Comparison of ENCODE assay signal across 9 cellular contexts in the genomic region with DNA sequence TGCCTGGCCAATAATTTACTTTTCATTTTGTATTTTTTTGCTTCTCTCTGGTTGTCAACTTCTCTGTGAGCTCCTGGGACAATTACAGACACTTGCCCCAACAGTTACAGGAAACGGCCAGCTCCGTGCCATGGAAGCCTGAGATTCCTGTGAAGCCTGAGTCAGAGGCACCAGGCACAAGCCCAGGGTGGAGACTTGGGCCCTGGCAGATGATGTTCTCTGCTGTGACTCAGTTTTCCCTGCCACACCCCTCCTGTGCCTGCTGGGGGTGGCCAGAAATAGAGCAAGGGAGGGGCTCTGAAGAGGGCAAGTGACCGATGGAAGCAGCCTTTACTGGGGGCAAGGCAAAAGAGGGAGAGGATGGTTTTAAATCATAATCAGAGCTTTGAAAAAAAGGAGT. TPM values are rescaled to one million over a fixed set of nuclear protein-coding genes. Genes with fewer than 3 reads are reported as not detected.
DNase-seq lines count a peak whose midpoint lies in the region; ATAC-seq, FAIRE-seq and TF ChIP-seq lines count a peak whose summit lies in the region.
"Had no signal": no experiment of that assay in that cellular context is flagged by ENCODE, and none has a peak within 500 bp of the region (broad histone marks: within the 10 kb centered on the region; RNA-seq: fewer than 3 reads in every experiment).

No MANE protein-coding gene starts in this region.

- H3K9me3 ChIP-seq in keratinocyte (ENCODE audit: control insufficient read depth, low read depth, low read length): no peaks in the 10 kb centered on the region
- H3K9me3 ChIP-seq in subcutaneous abdominal adipose tissue (ENCODE audit: control insufficient read depth in 5 of 5, low read length in 5 of 5): no peaks in the 10 kb centered on the region

- H3K4me3 ChIP-seq in bronchial epithelial cell (ENCODE audit: low read depth, low read length) (no peak overlapping the region), keratinocyte (ENCODE audit: control insufficient read depth in 2 of 3, extremely low read depth in 1 of 3, insufficient read depth in 2 of 3, low read depth in 1 of 3, low read length in 3 of 3) (no peak overlapping the region), subcutaneous abdominal adipose tissue (ENCODE audit: low read depth in 1 of 5, low read length in 5 of 5) (no peak overlapping the region)

- no peaks in the 10 kb centered on the region for H3K9me3 Mint-ChIP-seq in stimulated activated naive B cell treated with anti-CD40 and anti-IgM and Interleukin-4, amounts not matched to agents 10 μg/mL and 1 μg/mL and 100 μg/mL, for 72 hours

- no peak overlapping the region for H3K4me3 Mint-ChIP-seq in stimulated activated naive B cell treated with anti-CD40 and anti-IgM and Interleukin-4, amounts not matched to agents 10 μg/mL and 1 μg/mL and 100 μg/mL, for 72 hours

- no peak for ATAC-seq in HG03095 (IDR thresholded peaks at IDR 0.05; ENCODE audit: unreplicated experiment)
- no peak for ATAC-seq in stimulated activated naive B cell treated with anti-CD40 and anti-IgM and Interleukin-4, amounts not matched to agents 10 μg/mL and 1 μg/mL and 100 μg/mL, for 72 hours (replicated peaks)

- peaks cover 45% of the 10 kb centered on the region for H3K79me2 ChIP-seq in keratinocyte (ENCODE audit: control insufficient read depth, insufficient read depth, low read length)

- H3K27ac Mint-ChIP-seq in stimulated activated naive B cell treated with anti-CD40 and anti-IgM and Interleukin-4, amounts not matched to agents 10 μg/mL and 1 μg/mL and 100 μg/mL, for 72 hours: no peak overlapping the region

- H3K4me1 ChIP-seq in keratinocyte (ENCODE audit: control insufficient read depth, extremely low read depth, insufficient read depth, low read length) (peaks cover 33% of the 10 kb centered on the region), subcutaneous abdominal adipose tissue (ENCODE audit: control insufficient read depth in 5 of 5, insufficient read depth in 5 of 5, low read length in 5 of 5) (peaks cover 2 to 25% (median 19%) of the 10 kb centered on the region in 5 donors)

- no peaks in the 10 kb centered on the region for H3K9me1 ChIP-seq in keratinocyte (ENCODE audit: control insufficient read depth, extremely low read depth, insufficient read depth, low read length)

- H2AFZ ChIP-seq in keratinocyte (ENCODE audit: control insufficient read depth, low read length): no peak overlapping the region

- dilution Hi-C loops in keratinocyte (cut with MboI; ENCODE audit: extremely low pct_ligation_motif_present, low sequenced_read_pairs): no loop called here

- no peaks in the 10 kb centered on the region for H3K27me3 Mint-ChIP-seq in stimulated activated naive B cell treated with anti-CD40 and anti-IgM and Interleukin-4, amounts not matched to agents 10 μg/mL and 1 μg/mL and 100 μg/mL, for 72 hours

- H3K27ac ChIP-seq in keratinocyte (ENCODE audit: control insufficient read depth, insufficient read depth, low read length) (peak overlapping the region; percentile 73), subcutaneous abdominal adipose tissue (ENCODE audit: low read depth, low read length) (peak overlapping the region; percentile 37)
- H3K27ac ChIP-seq: HL-60 had no signal

- H3K36me3 Mint-ChIP-seq in stimulated activated naive B cell treated with anti-CD40 and anti-IgM and Interleukin-4, amounts not matched to agents 10 μg/mL and 1 μg/mL and 100 μg/mL, for 72 hours: peaks cover 21 to 40% of the 10 kb centered on the region in 2 donors

- no peaks in the 10 kb centered on the region for H4K20me1 ChIP-seq in keratinocyte (ENCODE audit: control insufficient read depth, extremely low read depth, insufficient read depth, low read length)

- H3K9ac ChIP-seq in keratinocyte (ENCODE audit: control insufficient read depth, extremely low read depth, insufficient read depth, low read length) (peak overlapping the region; percentile 60), subcutaneous abdominal adipose tissue (ENCODE audit: low read length in 5 of 5) (no peak overlapping the region)

- peak overlapping the region; percentile 52 for H3K4me2 ChIP-seq in keratinocyte (ENCODE audit: control insufficient read depth, extremely low read depth, insufficient read depth, low read depth, low read length)

- H3K36me3 ChIP-seq in bronchial epithelial cell (ENCODE audit: control insufficient read depth, insufficient read depth, low read length) (peaks cover 24% of the 10 kb centered on the region), keratinocyte (ENCODE audit: control insufficient read depth in 2 of 2, extremely low read depth in 1 of 2, insufficient read depth in 2 of 2, low read length in 2 of 2) (peaks cover 19 to 24% of the 10 kb centered on the region in 2 experiments), subcutaneous abdominal adipose tissue (ENCODE audit: control insufficient read depth in 5 of 5, insufficient read depth in 5 of 5, low read length in 5 of 5) (peaks cover 0 to 54% (median 51%) of the 10 kb centered on the region in 5 donors)

- peaks cover 8 to 15% of the 10 kb centered on the region in 2 donors for H3K4me1 Mint-ChIP-seq in stimulated activated naive B cell treated with anti-CD40 and anti-IgM and Interleukin-4, amounts not matched to agents 10 μg/mL and 1 μg/mL and 100 μg/mL, for 72 hours

- no peak for TF ChIP-seq CTCF in bronchial epithelial cell (IDR thresholded peaks at IDR 0.05; ENCODE audit: insufficient read depth, low read length, severe bottlenecking)
- no peak for TF ChIP-seq CTCF in keratinocyte (optimal IDR thresholded peaks at IDR 0.05 in 1 of 3, IDR thresholded peaks at IDR 0.05 in 1 of 3, conservative IDR thresholded peaks at IDR 0.05 in 1 of 3; ENCODE audit: extremely low read depth in 1 of 3, insufficient read depth in 2 of 3, low read length in 3 of 3)

- no peaks in the 10 kb centered on the region for H3K27me3 ChIP-seq in bronchial epithelial cell (ENCODE audit: control insufficient read depth, insufficient read depth, low read length)
- H3K27me3 ChIP-seq in keratinocyte (ENCODE audit: control insufficient read depth, extremely low read depth, insufficient read depth, low read length): no peaks in the 10 kb centered on the region
- no peaks in the 10 kb centered on the region for H3K27me3 ChIP-seq in subcutaneous abdominal adipose tissue (ENCODE audit: control insufficient read depth in 5 of 5, insufficient read depth in 4 of 5, low read length in 5 of 5)

- FAIRE-seq in bronchial epithelial cell (lab: Jason Lieb, UNC) (peak; percentile 95), keratinocyte (lab: Jason Lieb, UNC) (peak; percentile 92)

- DNase-seq in HS-5 (ENCODE audit: low read depth) (peak; percentile 87), bronchial epithelial cell (ENCODE audit: low read depth) (peak; percentile 93), keratinocyte (ENCODE audit: low read depth, low spot score) (peak; percentile 84), NCI-H524 (lab: John Stamatoyannopoulos, UW) (no peak)
- no peak for DNase-seq in stimulated activated naive B cell treated with anti-CD40 and anti-IgM and Interleukin-4, amounts not matched to agents 10 μg/mL and 1 μg/mL and 100 μg/mL, for 72 hours
- DNase-seq: NK-92 treated with Interleukin-12 subunit alpha and Interleukin-12 subunit beta, amount 100 ng/mL, for 24 hours had no signal

RNA-seq across cellular contexts. Expression of gene ATP5MGL, which starts 4.9 kb away (rescaled TPM):
- 0.26 and 1.1 TPM in 2 replicates for total RNA-seq in bronchial epithelial cell
- polyA plus RNA-seq in keratinocyte: not detected in 3 replicates
- 0.46 TPM for polyA plus RNA-seq in keratinocyte (2011; ENCODE audit: low read depth)
- polyA plus RNA-seq in keratinocyte (2011; cell fraction: cytosol; rRNA removed): 0.14 TPM in 1 of 2 replicates, not detected in the other
- polyA plus RNA-seq in keratinocyte (2011; cell fraction: nucleus; rRNA removed): 0.22 and 0.28 TPM in 2 replicates
- not detected in 2 replicates for polyA plus RNA-seq in keratinocyte (2012; ENCODE audit: low replicate concordance)
- 0.33 to 2.7 TPM in 2 of 3 replicates, not detected in the other for polyA minus RNA-seq in keratinocyte
- not detected for polyA minus RNA-seq in keratinocyte (2011; cell fraction: cytosol; rRNA and poly(A)+ RNA removed)
- 0.63 TPM in 1 of 2 replicates, not detected in the other for polyA minus RNA-seq in keratinocyte (2011; cell fraction: nucleus; rRNA and poly(A)+ RNA removed)

RNA-seq across cellular contexts. Expression of gene CYB5R3, which starts 13.7 kb away (rescaled TPM):
- total RNA-seq in bronchial epithelial cell: 9.0 and 16.4 TPM in 2 replicates
- 92.3 to 130 TPM (median 102 TPM) in 3 replicates for polyA plus RNA-seq in keratinocyte
- 25.3 TPM for polyA plus RNA-seq in keratinocyte (2011; ENCODE audit: low read depth)
- 97.1 and 168 TPM in 2 replicates for polyA plus RNA-seq in keratinocyte (2011; cell fraction: cytosol; rRNA removed)
- polyA plus RNA-seq in keratinocyte (2011; cell fraction: nucleus; rRNA removed): 81.0 and 113 TPM in 2 replicates
- 103 and 190 TPM in 2 replicates for polyA plus RNA-seq in keratinocyte (2012; ENCODE audit: low replicate concordance)
- polyA minus RNA-seq in keratinocyte: 105 to 302 TPM (median 113 TPM) in 3 replicates
- 191 TPM for polyA minus RNA-seq in keratinocyte (2011; cell fraction: cytosol; rRNA and poly(A)+ RNA removed)
- 57.7 and 69.0 TPM in 2 replicates for polyA minus RNA-seq in keratinocyte (2011; cell fraction: nucleus; rRNA and poly(A)+ RNA removed)

RNA-seq across cellular contexts. Expression of gene POLDIP3, which starts 20.8 kb away (rescaled TPM):
- total RNA-seq in bronchial epithelial cell: 16.8 and 25.1 TPM in 2 replicates
- polyA plus RNA-seq in keratinocyte: 38.5 to 41.9 TPM (median 38.7 TPM) in 3 replicates
- 25.1 TPM for polyA plus RNA-seq in keratinocyte (2011; ENCODE audit: low read depth)
- polyA plus RNA-seq in keratinocyte (2011; cell fraction: cytosol; rRNA removed): 35.2 and 37.0 TPM in 2 replicates
- 53.9 and 59.9 TPM in 2 replicates for polyA plus RNA-seq in keratinocyte (2011; cell fraction: nucleus; rRNA removed)
- 38.2 and 44.5 TPM in 2 replicates for polyA plus RNA-seq in keratinocyte (2012; ENCODE audit: low replicate concordance)
- polyA minus RNA-seq in keratinocyte: 33.9 to 36.7 TPM (median 34.8 TPM) in 3 replicates
- polyA minus RNA-seq in keratinocyte (2011; cell fraction: cytosol; rRNA and poly(A)+ RNA removed): 19.0 TPM
- 22.8 and 31.6 TPM in 2 replicates for polyA minus RNA-seq in keratinocyte (2011; cell fraction: nucleus; rRNA and poly(A)+ RNA removed)

Comparison
In these comparisons a context has a peak if more than half of its experiments do, and no peak if none do; other contexts are left out.
1. DNase-seq: peak in HS-5 (single experiment), bronchial epithelial cell (single experiment) and keratinocyte (single experiment); none in stimulated activated naive B cell treated with anti-CD40 and anti-IgM and Interleukin-4, amounts not matched to agents 10 μg/mL and 1 μg/mL and 100 μg/mL, for 72 hours (single experiment) and NCI-H524 (0 of 2).